Comparison of ENCODE assay signal across 14 cellular contexts in the genomic region with DNA sequence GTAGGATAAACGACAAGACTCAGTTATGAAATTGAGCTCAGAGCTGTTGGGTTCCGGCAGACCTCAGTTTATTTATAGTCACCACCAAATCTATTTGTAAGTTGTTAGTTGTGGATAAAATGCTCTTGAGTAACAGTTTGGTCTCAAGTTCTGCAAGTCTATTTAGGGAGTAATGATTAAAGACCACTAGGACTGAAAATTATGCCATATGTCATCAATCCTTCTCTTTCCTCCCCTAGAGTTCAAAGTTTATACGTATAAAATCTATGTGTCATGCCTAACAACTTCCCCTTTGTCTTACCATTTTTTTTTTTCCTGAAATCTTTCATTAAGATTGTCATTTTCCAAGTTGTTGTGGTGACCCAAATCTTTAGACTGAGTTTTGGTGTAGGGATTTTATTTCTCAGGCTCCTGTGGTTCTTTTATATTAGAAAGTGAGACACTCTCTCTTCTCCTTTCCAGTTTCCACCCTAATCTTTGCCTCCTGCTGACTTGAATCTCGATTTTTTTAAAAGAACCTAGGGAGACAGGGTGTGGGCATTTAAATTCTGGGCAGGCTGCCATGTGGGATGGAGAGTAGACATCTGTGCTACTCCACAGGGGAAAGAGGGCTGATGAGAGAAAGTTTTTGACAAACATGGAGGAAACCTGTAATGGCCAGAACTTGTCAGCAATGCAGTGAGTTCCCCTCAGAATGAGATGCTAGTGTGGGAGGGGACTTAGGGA. TPM values are rescaled to one million over a fixed set of nuclear protein-coding genes. Genes with fewer than 3 reads are reported as not detected.
DNase-seq lines count a peak whose midpoint lies in the region; ATAC-seq and TF ChIP-seq lines count a peak whose summit lies in the region.
"Had no signal": no experiment of that assay in that cellular context is flagged by ENCODE, and none has a peak within 500 bp of the region (broad histone marks: within the 10 kb centered on the region; RNA-seq: fewer than 3 reads in every experiment).

No MANE protein-coding gene starts in this region.

- no peaks in the 10 kb centered on the region for H3K36me3 ChIP-seq in MM.1S (replicated peaks; ENCODE audit: insufficient read depth, low read length)
- H3K36me3 ChIP-seq: lower lobe of right lung, right lobe of liver had no signal

- no peaks in the 10 kb centered on the region for H3F3A ChIP-seq in MM.1S (ENCODE audit: insufficient read depth, low read length)

- no peak for ATAC-seq in GM18498 (IDR thresholded peaks at IDR 0.05; ENCODE audit: unreplicated experiment)
- ATAC-seq: right lobe of liver had no signal

- H3K27me3 ChIP-seq in MM.1S (replicated peaks; ENCODE audit: insufficient read depth, low read length) = no peaks in the 10 kb centered on the region
- H3K27me3 ChIP-seq: right lobe of liver had no signal

- no peak for TF ChIP-seq CTCF in HFF-Myc (IDR thresholded peaks at IDR 0.05; ENCODE audit: low read depth, low read length, missing control alignments)
- no peak for TF ChIP-seq CTCF in MM.1S (IDR thresholded peaks at IDR 0.05; ENCODE audit: low read length)

- no peak overlapping the region for H3K27ac ChIP-seq in MM.1S (ENCODE audit: low read length)
- H3K27ac ChIP-seq: epithelial cell of prostate, lower lobe of right lung, right lobe of liver had no signal

- no peaks in the 10 kb centered on the region for H3K79me2 ChIP-seq in MM.1S (ENCODE audit: low read length)

- H4K20me1 ChIP-seq in MM.1S (ENCODE audit: insufficient read depth, low read length) = no peaks in the 10 kb centered on the region

- H3K9me3 ChIP-seq in MM.1S (replicated peaks; ENCODE audit: insufficient read depth, low read length) = no peaks in the 10 kb centered on the region
- H3K9me3 ChIP-seq: lower lobe of right lung, right lobe of liver had no signal

- intact Hi-C loops in head of caudate nucleus (cut with DNase I) = no loop called here

- H2AFZ ChIP-seq in MM.1S (ENCODE audit: low read length) = no peak overlapping the region

- H3K4me3 ChIP-seq in HFF-Myc (replicated peaks; ENCODE audit: low read depth, low read length) = no peak overlapping the region
- no peak overlapping the region for H3K4me3 ChIP-seq in MM.1S (ENCODE audit: low read length)
- H3K4me3 ChIP-seq: lower lobe of right lung, right lobe of liver had no signal

- no peaks in the 10 kb centered on the region for H3K4me1 ChIP-seq in MM.1S (ENCODE audit: low read length)
- H3K4me1 ChIP-seq: right lobe of liver had no signal

- H3K4me2 ChIP-seq in MM.1S (ENCODE audit: low read depth, low read length) = no peak overlapping the region

- H3K9me2 ChIP-seq in MM.1S (replicated peaks; ENCODE audit: insufficient read depth, low read length) = no peaks in the 10 kb centered on the region

- DNase-seq in AG08395 (ENCODE audit: low spot score) (peak; percentile 22), HFF-Myc (ENCODE audit: extremely low read depth, low read depth) (peak; percentile 56), NCI-H69 (lab: John Stamatoyannopoulos, UW) (peak; percentile 99), dedifferentiated amniotic fluid mesenchymal stem cell (ENCODE audit: extremely low spot score) (peak; percentile 61), mesenteric fat pad (ENCODE audit: low spot score) (no peak), MM.1S (no peak), head of caudate nucleus (no peak)
- DNase-seq: activated CD4-positive, alpha-beta T cell treated with anti-CD3 and anti-CD28 coated beads for 1 hour; GOT3; lower lobe of right lung; right lobe of liver; stimulated activated CD8-positive, alpha-beta memory T cell treated with anti-CD3 and anti-CD28 coated beads, Interleukin-4, amount 100 ng/mL, for 48 hours had no signal

- H3K9ac ChIP-seq in MM.1S (ENCODE audit: low read length) = no peak overlapping the region

RNA-seq across cellular contexts. Expression of a gene that starts 51.0 kb away (rescaled TPM):
- total RNA-seq in mesenteric fat pad = 19.6 TPM

Comparison
In these comparisons a context has a peak if more than half of its experiments do, and no peak if none do; other contexts are left out.
1. DNase-seq: peak in AG08395 (single experiment), HFF-Myc (single experiment), NCI-H69 (single experiment) and dedifferentiated amniotic fluid mesenchymal stem cell (single experiment); none in mesenteric fat pad (single experiment), MM.1S (single experiment) and head of caudate nucleus (0 of 42).